ENCODE assay signal across 1 cellular context in the genomic region with DNA sequence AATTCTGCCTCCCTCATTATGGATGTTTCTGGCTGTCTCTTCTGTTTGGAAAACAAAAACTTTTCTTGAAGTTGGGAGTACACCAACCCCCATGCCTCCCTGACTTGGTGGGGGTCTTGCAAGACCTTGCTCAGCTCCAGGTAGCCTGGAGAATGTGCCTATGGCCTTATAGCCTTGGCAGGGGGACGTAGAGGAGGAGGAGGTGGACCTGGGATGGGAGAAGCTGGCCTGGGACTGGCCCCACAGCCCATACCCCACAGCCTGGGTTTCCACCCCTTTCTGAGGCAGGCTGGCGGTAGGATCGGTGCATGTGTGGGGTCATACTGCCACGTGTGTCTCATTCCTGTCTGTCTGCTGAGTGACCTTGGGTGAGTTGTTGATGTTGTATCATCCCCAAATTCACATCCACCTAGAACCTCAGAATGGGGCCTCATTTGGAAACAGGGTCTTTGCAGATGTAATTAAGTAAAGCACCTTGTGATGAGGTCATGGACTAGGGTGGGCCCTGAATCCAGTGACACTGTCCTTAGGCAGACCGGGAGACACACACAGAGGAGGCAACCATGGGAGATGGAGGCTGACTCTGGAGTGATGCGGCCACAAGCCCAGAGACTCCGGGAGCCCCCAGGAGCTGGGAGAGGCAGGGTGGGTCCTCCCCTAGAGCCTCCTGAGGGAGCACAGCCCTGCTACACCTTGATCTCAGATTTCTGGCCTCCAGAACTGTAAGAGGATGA.
TF ChIP-seq lines count a peak whose summit lies in the region.

No MANE protein-coding gene starts in this region.

TF ChIP-seq in IMR-90, 13 proteins besides CTCF, POLR2A, EP300 and RAD21:
- no peak for TF ChIP-seq MAFK (IDR thresholded peaks at IDR 0.05; ENCODE audit: low read depth, low read length)
- no peak for TF ChIP-seq ELK1 (IDR thresholded peaks at IDR 0.05; ENCODE audit: borderline replicate concordance, low read depth, low read length)
- no peak for TF ChIP-seq NFE2L2 (IDR thresholded peaks at IDR 0.05; ENCODE audit: low read depth, low read length)
- no peak for TF ChIP-seq RCOR1 (IDR thresholded peaks at IDR 0.05; ENCODE audit: insufficient replicate concordance, low read length)
- TF ChIP-seq MXI1 (IDR thresholded peaks at IDR 0.05; ENCODE audit: borderline replicate concordance, low read depth, low read length), result no peak
- TF ChIP-seq USF2 (IDR thresholded peaks at IDR 0.05; ENCODE audit: low read depth, low read length), result no peak
- TF ChIP-seq BHLHE40 (IDR thresholded peaks at IDR 0.05; ENCODE audit: low read depth, low read length), result no peak
- no peak for TF ChIP-seq MAZ (IDR thresholded peaks at IDR 0.05; ENCODE audit: borderline replicate concordance, low read depth, low read length)
- no peak for TF ChIP-seq FOS (IDR thresholded peaks at IDR 0.05; ENCODE audit: low read depth, low read length)
- no peak for TF ChIP-seq CHD1 (IDR thresholded peaks at IDR 0.05; ENCODE audit: low read depth, low read length)
- no peak for TF ChIP-seq CEBPB (IDR thresholded peaks at IDR 0.05; ENCODE audit: low read depth, low read length)
- TF ChIP-seq RFX5 (IDR thresholded peaks at IDR 0.05; ENCODE audit: low read depth, low read length), result no peak
- TF ChIP-seq SMC3 (IDR thresholded peaks at IDR 0.05; ENCODE audit: low read depth, low read length), result no peak
TF ChIP-seq in IMR-90: peak in this region for 0.
